13 cellular contexts compared by ENCODE assay signal in genomic region chr6:90859612-90860011, GRCh38.
DNase-seq lines count a peak whose midpoint lies in the region; ATAC-seq and TF ChIP-seq lines count a peak whose summit lies in the region.
"Had no signal": no experiment of that assay in that cellular context is flagged by ENCODE, and none has a peak within 500 bp of the region (broad histone marks: within the 10 kb centered on the region; RNA-seq: fewer than 3 reads in every experiment).

No MANE protein-coding gene starts in this region.

- in situ Hi-C loops in GM13976 (cut with MboI; ENCODE audit: low sequenced_read_pairs, unreplicated experiment) = no loop called here

- no peak for TF ChIP-seq CTCF in GM13976 (IDR thresholded peaks at IDR 0.05; ENCODE audit: borderline replicate concordance, control extremely low read depth, extremely low read depth, insufficient read depth, missing control alignments)

- ATAC-seq in GM18867 (IDR thresholded peaks at IDR 0.05; ENCODE audit: unreplicated experiment) = no peak
- ATAC-seq: body of pancreas, left lobe of liver had no signal

- DNase-seq in Daoy (ENCODE audit: low read depth) (peak; percentile 19), Kasumi-1 (lab: John Stamatoyannopoulos, UW) (peak; percentile 35), SHP77 (lab: John Stamatoyannopoulos, UW) (peak; percentile 65 to 77), iPS-NIHi11 (ENCODE audit: low spot score) (peak; percentile 19), GM13976 (ENCODE audit: low spot score) (no peak), COLO829 (ENCODE audit: low spot score) (no peak)
- DNase-seq: activated CD4-positive, alpha-beta memory T cell treated with anti-CD3 and anti-CD28 coated beads for 36 hours; activated effector memory CD4-positive, alpha-beta T cell treated with anti-CD3 and anti-CD28 coated beads, Interleukin-2, amount 50 U/mL, for 16 hours; NCI-H1048; sigmoid colon had no signal

Comparison
In these comparisons a context has a peak if more than half of its experiments do, and no peak if none do; other contexts are left out.
1. DNase-seq: peak in Daoy (single experiment), Kasumi-1 (2 of 2), SHP77 (2 of 2) and iPS-NIHi11 (single experiment); none in GM13976 (single experiment) and COLO829 (single experiment).